ENCODE assay signal across 2 cellular contexts in genomic region chr5:8216921-8217320, GRCh38.
TF ChIP-seq lines count a peak whose summit lies in the region.

No MANE protein-coding gene starts in this region.

TF ChIP-seq in GM23338, 12 proteins besides CTCF, POLR2A, EP300 and RAD21 (continued from another document):
- TF ChIP-seq ETS1 (IDR thresholded peaks at IDR 0.05) (no peak), EZH2phosphoT487 (IDR thresholded peaks at IDR 0.05; ENCODE audit: unreplicated experiment) (no peak), EZH2 (IDR thresholded peaks at IDR 0.05; ENCODE audit: low read depth, unreplicated experiment) (no peak)
- TF ChIP-seq, protein P1, sequence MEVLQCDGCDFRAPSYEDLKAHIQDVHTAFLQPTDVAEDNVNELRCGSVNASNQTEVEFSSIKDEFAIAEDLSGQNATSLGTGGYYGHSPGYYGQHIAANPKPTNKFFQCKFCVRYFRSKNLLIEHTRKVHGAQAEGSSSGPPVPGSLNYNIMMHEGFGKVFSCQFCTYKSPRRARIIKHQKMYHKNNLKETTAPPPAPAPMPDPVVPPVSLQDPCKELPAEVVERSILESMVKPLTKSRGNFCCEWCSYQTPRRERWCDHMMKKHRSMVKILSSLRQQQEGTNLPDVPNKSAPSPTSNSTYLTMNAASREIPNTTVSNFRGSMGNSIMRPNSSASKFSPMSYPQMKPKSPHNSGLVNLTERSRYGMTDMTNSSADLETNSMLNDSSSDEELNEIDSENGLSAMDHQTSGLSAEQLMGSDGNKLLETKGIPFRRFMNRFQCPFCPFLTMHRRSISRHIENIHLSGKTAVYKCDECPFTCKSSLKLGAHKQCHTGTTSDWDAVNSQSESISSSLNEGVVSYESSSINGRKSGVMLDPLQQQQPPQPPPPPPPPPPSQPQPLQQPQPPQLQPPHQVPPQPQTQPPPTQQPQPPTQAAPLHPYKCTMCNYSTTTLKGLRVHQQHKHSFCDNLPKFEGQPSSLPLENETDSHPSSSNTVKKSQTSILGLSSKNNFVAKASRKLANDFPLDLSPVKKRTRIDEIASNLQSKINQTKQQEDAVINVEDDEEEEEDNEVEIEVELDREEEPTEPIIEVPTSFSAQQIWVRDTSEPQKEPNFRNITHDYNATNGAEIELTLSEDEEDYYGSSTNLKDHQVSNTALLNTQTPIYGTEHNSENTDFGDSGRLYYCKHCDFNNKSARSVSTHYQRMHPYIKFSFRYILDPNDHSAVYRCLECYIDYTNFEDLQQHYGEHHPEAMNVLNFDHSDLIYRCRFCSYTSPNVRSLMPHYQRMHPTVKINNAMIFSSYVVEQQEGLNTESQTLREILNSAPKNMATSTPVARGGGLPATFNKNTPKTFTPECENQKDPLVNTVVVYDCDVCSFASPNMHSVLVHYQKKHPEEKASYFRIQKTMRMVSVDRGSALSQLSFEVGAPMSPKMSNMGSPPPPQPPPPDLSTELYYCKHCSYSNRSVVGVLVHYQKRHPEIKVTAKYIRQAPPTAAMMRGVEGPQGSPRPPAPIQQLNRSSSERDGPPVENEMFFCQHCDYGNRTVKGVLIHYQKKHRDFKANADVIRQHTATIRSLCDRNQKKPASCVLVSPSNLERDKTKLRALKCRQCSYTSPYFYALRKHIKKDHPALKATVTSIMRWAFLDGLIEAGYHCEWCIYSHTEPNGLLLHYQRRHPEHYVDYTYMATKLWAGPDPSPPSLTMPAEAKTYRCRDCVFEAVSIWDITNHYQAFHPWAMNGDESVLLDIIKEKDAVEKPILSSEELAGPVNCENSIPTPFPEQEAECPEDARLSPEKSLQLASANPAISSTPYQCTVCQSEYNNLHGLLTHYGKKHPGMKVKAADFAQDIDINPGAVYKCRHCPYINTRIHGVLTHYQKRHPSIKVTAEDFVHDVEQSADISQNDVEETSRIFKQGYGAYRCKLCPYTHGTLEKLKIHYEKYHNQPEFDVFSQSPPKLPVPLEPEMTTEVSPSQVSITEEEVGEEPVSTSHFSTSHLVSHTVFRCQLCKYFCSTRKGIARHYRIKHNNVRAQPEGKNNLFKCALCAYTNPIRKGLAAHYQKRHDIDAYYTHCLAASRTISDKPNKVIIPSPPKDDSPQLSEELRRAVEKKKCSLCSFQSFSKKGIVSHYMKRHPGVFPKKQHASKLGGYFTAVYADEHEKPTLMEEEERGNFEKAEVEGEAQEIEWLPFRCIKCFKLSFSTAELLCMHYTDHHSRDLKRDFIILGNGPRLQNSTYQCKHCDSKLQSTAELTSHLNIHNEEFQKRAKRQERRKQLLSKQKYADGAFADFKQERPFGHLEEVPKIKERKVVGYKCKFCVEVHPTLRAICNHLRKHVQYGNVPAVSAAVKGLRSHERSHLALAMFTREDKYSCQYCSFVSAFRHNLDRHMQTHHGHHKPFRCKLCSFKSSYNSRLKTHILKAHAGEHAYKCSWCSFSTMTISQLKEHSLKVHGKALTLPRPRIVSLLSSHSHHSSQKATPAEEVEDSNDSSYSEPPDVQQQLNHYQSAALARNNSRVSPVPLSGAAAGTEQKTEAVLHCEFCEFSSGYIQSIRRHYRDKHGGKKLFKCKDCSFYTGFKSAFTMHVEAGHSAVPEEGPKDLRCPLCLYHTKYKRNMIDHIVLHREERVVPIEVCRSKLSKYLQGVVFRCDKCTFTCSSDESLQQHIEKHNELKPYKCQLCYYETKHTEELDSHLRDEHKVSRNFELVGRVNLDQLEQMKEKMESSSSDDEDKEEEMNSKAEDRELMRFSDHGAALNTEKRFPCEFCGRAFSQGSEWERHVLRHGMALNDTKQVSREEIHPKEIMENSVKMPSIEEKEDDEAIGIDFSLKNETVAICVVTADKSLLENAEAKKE (CRISPR knock-in tag; IDR thresholded peaks at IDR 0.05) = no peak

TF ChIP-seq in H1, 55 proteins besides CTCF, POLR2A, EP300 and RAD21:
- TF ChIP-seq, protein P2, sequence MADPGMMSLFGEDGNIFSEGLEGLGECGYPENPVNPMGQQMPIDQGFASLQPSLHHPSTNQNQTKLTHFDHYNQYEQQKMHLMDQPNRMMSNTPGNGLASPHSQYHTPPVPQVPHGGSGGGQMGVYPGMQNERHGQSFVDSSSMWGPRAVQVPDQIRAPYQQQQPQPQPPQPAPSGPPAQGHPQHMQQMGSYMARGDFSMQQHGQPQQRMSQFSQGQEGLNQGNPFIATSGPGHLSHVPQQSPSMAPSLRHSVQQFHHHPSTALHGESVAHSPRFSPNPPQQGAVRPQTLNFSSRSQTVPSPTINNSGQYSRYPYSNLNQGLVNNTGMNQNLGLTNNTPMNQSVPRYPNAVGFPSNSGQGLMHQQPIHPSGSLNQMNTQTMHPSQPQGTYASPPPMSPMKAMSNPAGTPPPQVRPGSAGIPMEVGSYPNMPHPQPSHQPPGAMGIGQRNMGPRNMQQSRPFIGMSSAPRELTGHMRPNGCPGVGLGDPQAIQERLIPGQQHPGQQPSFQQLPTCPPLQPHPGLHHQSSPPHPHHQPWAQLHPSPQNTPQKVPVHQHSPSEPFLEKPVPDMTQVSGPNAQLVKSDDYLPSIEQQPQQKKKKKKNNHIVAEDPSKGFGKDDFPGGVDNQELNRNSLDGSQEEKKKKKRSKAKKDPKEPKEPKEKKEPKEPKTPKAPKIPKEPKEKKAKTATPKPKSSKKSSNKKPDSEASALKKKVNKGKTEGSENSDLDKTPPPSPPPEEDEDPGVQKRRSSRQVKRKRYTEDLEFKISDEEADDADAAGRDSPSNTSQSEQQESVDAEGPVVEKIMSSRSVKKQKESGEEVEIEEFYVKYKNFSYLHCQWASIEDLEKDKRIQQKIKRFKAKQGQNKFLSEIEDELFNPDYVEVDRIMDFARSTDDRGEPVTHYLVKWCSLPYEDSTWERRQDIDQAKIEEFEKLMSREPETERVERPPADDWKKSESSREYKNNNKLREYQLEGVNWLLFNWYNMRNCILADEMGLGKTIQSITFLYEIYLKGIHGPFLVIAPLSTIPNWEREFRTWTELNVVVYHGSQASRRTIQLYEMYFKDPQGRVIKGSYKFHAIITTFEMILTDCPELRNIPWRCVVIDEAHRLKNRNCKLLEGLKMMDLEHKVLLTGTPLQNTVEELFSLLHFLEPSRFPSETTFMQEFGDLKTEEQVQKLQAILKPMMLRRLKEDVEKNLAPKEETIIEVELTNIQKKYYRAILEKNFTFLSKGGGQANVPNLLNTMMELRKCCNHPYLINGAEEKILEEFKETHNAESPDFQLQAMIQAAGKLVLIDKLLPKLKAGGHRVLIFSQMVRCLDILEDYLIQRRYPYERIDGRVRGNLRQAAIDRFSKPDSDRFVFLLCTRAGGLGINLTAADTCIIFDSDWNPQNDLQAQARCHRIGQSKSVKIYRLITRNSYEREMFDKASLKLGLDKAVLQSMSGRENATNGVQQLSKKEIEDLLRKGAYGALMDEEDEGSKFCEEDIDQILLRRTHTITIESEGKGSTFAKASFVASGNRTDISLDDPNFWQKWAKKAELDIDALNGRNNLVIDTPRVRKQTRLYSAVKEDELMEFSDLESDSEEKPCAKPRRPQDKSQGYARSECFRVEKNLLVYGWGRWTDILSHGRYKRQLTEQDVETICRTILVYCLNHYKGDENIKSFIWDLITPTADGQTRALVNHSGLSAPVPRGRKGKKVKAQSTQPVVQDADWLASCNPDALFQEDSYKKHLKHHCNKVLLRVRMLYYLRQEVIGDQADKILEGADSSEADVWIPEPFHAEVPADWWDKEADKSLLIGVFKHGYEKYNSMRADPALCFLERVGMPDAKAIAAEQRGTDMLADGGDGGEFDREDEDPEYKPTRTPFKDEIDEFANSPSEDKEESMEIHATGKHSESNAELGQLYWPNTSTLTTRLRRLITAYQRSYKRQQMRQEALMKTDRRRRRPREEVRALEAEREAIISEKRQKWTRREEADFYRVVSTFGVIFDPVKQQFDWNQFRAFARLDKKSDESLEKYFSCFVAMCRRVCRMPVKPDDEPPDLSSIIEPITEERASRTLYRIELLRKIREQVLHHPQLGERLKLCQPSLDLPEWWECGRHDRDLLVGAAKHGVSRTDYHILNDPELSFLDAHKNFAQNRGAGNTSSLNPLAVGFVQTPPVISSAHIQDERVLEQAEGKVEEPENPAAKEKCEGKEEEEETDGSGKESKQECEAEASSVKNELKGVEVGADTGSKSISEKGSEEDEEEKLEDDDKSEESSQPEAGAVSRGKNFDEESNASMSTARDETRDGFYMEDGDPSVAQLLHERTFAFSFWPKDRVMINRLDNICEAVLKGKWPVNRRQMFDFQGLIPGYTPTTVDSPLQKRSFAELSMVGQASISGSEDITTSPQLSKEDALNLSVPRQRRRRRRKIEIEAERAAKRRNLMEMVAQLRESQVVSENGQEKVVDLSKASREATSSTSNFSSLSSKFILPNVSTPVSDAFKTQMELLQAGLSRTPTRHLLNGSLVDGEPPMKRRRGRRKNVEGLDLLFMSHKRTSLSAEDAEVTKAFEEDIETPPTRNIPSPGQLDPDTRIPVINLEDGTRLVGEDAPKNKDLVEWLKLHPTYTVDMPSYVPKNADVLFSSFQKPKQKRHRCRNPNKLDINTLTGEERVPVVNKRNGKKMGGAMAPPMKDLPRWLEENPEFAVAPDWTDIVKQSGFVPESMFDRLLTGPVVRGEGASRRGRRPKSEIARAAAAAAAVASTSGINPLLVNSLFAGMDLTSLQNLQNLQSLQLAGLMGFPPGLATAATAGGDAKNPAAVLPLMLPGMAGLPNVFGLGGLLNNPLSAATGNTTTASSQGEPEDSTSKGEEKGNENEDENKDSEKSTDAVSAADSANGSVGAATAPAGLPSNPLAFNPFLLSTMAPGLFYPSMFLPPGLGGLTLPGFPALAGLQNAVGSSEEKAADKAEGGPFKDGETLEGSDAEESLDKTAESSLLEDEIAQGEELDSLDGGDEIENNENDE (IDR thresholded peaks at IDR 0.05; ENCODE audit: insufficient replicate concordance, low read length) = no peak
- TF ChIP-seq CBX8 (IDR thresholded peaks at IDR 0.05; ENCODE audit: borderline replicate concordance, low read depth, low read length) = no peak
- no peak for TF ChIP-seq HDAC6 (IDR thresholded peaks at IDR 0.05; ENCODE audit: low read depth, low read length)
- no peak for TF ChIP-seq NRF1 (IDR thresholded peaks at IDR 0.05; ENCODE audit: low read depth, low read length)
- TF ChIP-seq RNF2 (IDR thresholded peaks at IDR 0.05; ENCODE audit: borderline replicate concordance, low read depth, low read length, missing control alignments, poor library complexity, severe bottlenecking) = no peak
TF ChIP-seq in H1: peak in this region for 0.
